In the genomic region with DNA sequence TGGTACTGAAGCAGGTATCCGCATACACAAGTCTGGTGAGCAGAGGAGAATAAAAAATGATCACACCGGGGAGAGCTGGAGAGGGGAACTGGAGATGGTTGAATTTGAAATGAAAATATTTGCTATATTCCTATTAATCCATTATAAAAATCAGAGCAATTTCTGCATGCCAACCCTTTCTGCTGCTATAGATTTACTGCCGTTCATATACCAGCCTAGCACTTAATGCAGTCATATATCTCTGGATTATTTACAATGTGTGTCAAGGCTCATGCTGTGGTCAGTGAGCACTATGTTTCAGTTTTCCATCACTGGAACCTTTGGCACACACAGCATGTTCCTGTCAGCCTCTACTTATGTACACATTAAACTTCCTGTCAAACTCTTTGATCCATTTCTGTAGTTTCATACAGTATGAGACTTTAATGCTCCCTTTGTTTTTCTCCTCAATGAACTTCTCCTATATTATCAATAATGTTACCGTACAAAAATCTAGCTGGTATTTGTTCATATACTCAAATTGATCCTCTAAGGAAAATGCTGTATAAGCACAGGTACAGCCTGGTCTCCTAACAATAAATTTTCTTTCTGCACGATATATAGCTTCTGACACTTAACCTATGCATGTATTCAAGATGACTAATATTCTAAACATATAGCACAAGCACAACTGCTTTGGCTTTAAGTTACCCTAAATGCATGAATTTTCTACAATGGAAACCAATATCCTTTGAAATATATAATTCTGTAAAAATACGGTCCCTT, we compare ENCODE assay signal across 1 cellular context.
TF ChIP-seq lines count a peak whose summit lies in the region.

No MANE protein-coding gene starts in this region.

TF ChIP-seq in HepG2, 621 proteins besides CTCF, POLR2A, EP300 and RAD21 (continued from another document):
- TF ChIP-seq NFE2L1 (CRISPR knock-in tag; IDR thresholded peaks at IDR 0.05; ENCODE audit: borderline replicate concordance) (no peak), GATAD1 (CRISPR knock-in tag; IDR thresholded peaks at IDR 0.05) (0 out of 2 replicates have a peak, but pooled peaks have one; percentile 41), HNF4G (IDR thresholded peaks at IDR 0.05; ENCODE audit: borderline replicate concordance, low read depth, low read length) (peak; percentile 17; the same call in 1 of the 2 replicates), HNF4G (CRISPR knock-in tag; IDR thresholded peaks at IDR 0.05; ENCODE audit: borderline replicate concordance, low read depth) (no peak), KAT8 (CRISPR knock-in tag; IDR thresholded peaks at IDR 0.05) (peak; percentile 70; the same call in 1 of the 2 replicates), ZNF775 (CRISPR knock-in tag; IDR thresholded peaks at IDR 0.05; ENCODE audit: borderline replicate concordance) (peak; percentile 34; the same call in 1 of the 2 replicates), GATAD2A (CRISPR knock-in tag; IDR thresholded peaks at IDR 0.05) (peak; percentile 97), CAMTA2 (CRISPR knock-in tag; IDR thresholded peaks at IDR 0.05; ENCODE audit: borderline replicate concordance) (no peak), TP53 (CRISPR knock-in tag; conservative IDR thresholded peaks at IDR 0.05) (peak; percentile 19; the same call in 1 of the 2 replicates), ZNF235 (CRISPR knock-in tag; IDR thresholded peaks at IDR 0.05; ENCODE audit: borderline replicate concordance) (no peak), RARA (CRISPR knock-in tag; IDR thresholded peaks at IDR 0.05) (peak; percentile 77), RCOR2 (CRISPR knock-in tag; IDR thresholded peaks at IDR 0.05) (peak; percentile 82), KLF9 (CRISPR knock-in tag; IDR thresholded peaks at IDR 0.05; ENCODE audit: low read depth) (no peak), ZNF33A (CRISPR knock-in tag; IDR thresholded peaks at IDR 0.05; ENCODE audit: borderline replicate concordance) (no peak), SALL2 (CRISPR knock-in tag; IDR thresholded peaks at IDR 0.05) (0 out of 2 replicates have a peak, but pooled peaks have one; percentile 55), CEBPB (IDR thresholded peaks at IDR 0.05; ENCODE audit: borderline replicate concordance, low read depth, low read length) (no peak), RORA (CRISPR knock-in tag; IDR thresholded peaks at IDR 0.05) (0 out of 2 replicates have a peak, but pooled peaks have one; percentile 25), FOXK1 (CRISPR knock-in tag; IDR thresholded peaks at IDR 0.05; ENCODE audit: borderline replicate concordance, low read depth) (peak; percentile 76; the same call in 1 of the 2 replicates), BHLHE40 (IDR thresholded peaks at IDR 0.05; ENCODE audit: low read length) (no peak), ARNT (IDR thresholded peaks at IDR 0.05) (no peak), MXD4 (CRISPR knock-in tag; IDR thresholded peaks at IDR 0.05) (peak; percentile 53; the same call in 1 of the 2 replicates), SNRNP70 (IDR thresholded peaks at IDR 0.05; ENCODE audit: low read depth, low read length) (no peak), FOXJ3 (CRISPR knock-in tag; IDR thresholded peaks at IDR 0.05; ENCODE audit: borderline replicate concordance) (peak; percentile 76; the same call in 1 of the 2 replicates)
- TF ChIP-seq, protein P1, sequence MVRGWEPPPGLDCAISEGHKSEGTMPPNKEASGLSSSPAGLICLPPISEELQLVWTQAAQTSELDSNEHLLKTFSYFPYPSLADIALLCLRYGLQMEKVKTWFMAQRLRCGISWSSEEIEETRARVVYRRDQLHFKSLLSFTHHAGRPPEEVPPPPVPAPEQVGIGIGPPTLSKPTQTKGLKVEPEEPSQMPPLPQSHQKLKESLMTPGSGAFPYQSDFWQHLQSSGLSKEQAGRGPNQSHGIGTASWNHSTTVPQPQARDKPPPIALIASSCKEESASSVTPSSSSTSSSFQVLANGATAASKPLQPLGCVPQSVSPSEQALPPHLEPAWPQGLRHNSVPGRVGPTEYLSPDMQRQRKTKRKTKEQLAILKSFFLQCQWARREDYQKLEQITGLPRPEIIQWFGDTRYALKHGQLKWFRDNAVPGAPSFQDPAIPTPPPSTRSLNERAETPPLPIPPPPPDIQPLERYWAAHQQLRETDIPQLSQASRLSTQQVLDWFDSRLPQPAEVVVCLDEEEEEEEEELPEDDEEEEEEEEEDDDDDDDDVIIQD (CRISPR knock-in tag; IDR thresholded peaks at IDR 0.05; ENCODE audit: low read depth) = peak; percentile 97
- TF ChIP-seq, protein P2, sequence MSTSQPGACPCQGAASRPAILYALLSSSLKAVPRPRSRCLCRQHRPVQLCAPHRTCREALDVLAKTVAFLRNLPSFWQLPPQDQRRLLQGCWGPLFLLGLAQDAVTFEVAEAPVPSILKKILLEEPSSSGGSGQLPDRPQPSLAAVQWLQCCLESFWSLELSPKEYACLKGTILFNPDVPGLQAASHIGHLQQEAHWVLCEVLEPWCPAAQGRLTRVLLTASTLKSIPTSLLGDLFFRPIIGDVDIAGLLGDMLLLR (CRISPR knock-in tag; IDR thresholded peaks at IDR 0.05) = no peak
- TF ChIP-seq, protein P3, sequence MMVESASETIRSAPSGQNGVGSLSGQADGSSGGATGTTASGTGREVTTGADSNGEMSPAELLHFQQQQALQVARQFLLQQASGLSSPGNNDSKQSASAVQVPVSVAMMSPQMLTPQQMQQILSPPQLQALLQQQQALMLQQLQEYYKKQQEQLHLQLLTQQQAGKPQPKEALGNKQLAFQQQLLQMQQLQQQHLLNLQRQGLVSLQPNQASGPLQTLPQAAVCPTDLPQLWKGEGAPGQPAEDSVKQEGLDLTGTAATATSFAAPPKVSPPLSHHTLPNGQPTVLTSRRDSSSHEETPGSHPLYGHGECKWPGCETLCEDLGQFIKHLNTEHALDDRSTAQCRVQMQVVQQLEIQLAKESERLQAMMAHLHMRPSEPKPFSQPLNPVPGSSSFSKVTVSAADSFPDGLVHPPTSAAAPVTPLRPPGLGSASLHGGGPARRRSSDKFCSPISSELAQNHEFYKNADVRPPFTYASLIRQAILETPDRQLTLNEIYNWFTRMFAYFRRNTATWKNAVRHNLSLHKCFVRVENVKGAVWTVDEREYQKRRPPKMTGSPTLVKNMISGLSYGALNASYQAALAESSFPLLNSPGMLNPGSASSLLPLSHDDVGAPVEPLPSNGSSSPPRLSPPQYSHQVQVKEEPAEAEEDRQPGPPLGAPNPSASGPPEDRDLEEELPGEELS (CRISPR knock-in tag; IDR thresholded peaks at IDR 0.05) = peak; percentile 87
- TF ChIP-seq, protein P4, sequence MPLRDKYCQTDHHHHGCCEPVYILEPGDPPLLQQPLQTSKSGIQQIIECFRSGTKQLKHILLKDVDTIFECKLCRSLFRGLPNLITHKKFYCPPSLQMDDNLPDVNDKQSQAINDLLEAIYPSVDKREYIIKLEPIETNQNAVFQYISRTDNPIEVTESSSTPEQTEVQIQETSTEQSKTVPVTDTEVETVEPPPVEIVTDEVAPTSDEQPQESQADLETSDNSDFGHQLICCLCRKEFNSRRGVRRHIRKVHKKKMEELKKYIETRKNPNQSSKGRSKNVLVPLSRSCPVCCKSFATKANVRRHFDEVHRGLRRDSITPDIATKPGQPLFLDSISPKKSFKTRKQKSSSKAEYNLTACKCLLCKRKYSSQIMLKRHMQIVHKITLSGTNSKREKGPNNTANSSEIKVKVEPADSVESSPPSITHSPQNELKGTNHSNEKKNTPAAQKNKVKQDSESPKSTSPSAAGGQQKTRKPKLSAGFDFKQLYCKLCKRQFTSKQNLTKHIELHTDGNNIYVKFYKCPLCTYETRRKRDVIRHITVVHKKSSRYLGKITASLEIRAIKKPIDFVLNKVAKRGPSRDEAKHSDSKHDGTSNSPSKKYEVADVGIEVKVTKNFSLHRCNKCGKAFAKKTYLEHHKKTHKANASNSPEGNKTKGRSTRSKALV (CRISPR knock-in tag; IDR thresholded peaks at IDR 0.05) = peak; percentile 23; the same call in 1 of the 2 replicates
